30 cellular contexts compared by ENCODE assay signal in the genomic region with DNA sequence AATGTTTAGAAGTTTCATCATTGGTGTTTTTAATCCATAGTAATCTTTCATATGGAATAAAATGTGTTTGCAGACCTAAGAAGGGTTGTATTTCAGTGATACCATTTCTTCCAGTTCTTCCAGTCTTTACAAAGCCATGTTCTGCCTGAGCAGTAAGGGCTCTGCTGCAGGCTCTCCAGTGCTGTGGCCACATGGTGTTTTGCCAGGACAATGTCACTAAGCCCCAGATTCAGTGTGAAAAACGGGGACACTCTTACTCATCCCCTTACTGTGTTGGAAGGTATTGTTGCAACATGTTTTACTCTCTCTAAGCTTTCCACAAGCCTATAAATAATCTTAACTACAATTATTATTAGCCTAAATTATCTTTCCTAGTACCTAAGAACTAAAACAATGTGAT.
"Had no signal": no experiment of that assay in that cellular context is flagged by ENCODE, and none has a peak within 500 bp of the region (broad histone marks: within the 10 kb centered on the region; RNA-seq: fewer than 3 reads in every experiment).

No MANE protein-coding gene starts in this region.

- ATAC-seq: activated CD4-positive, CD25-positive, alpha-beta regulatory T cell treated with anti-CD3 and anti-CD28 coated beads, Interleukin-2, amount 50 U/mL, for 24 hours; activated naive CD4-positive, alpha-beta T cell treated with anti-CD3 and anti-CD28 coated beads, Interleukin-2, amount 50 U/mL, for 72 hours; activated T-cell treated with anti-CD3 and anti-CD28 coated beads, Interleukin-2, amount 50 U/mL, for 4 hours; Panc1 had no signal

- H3K9ac ChIP-seq: KMS-11 had no signal

- H3K4me3 ChIP-seq: SJCRH30, SK-N-MC had no signal

- H3K4me2 ChIP-seq: KMS-11 had no signal

- H3K27me3 ChIP-seq: brain microvascular endothelial cell, SJCRH30 had no signal

- H3K4me1 ChIP-seq: SJCRH30 had no signal

- H3K27ac ChIP-seq: brain microvascular endothelial cell, KMS-11, SJCRH30, SK-N-MC had no signal

- DNase-seq: activated CD4-positive, alpha-beta memory T cell treated with anti-CD3 and anti-CD28 coated beads for 36 hours; activated CD4-positive, alpha-beta T cell treated with anti-CD3 and anti-CD28 coated beads for 4 hours; activated CD4-positive, alpha-beta T cell treated with anti-CD3 and anti-CD28 coated beads, Interleukin-2, amount 50 U/mL, for 1 hour; activated CD8-positive, alpha-beta memory T cell treated with anti-CD3 and anti-CD28 coated beads, Interleukin-2, amount 50 U/mL, for 4 hours; activated gamma-delta T cell treated with Interleukin-2 at 50 U/mL for 16 hours; activated naive CD4-positive, alpha-beta T cell treated with anti-CD3 and anti-CD28 coated beads for 36 hours; activated T-cell treated with anti-CD3 and anti-CD28 coated beads for 4 hours; activated T-cell treated with anti-CD3 and anti-CD28 coated beads, Interleukin-2, amount 50 U/mL, for 4 hours; anterior cingulate cortex; brain microvascular endothelial cell; central memory CD4-positive, alpha-beta T cell; MM.1S; MV-4-11; NCI-H1092; NCI-H1436 treated with DMSO at 0.1 percent for 48 hours; NCI-H187 treated with DMSO at 0.1 percent for 48 hours; NCI-H2081; NCI-H226; NCI-H446 treated with DMSO at 0.1 percent for 48 hours; NCI-H524; NCI-H774; OCI-M1; SHP77; SJCRH30; T1000 had no signal

- H3K9me3 ChIP-seq: SJCRH30 had no signal

- H3K36me3 ChIP-seq: brain microvascular endothelial cell, SJCRH30 had no signal
